8 cellular contexts compared by ENCODE assay signal in the genomic region with DNA sequence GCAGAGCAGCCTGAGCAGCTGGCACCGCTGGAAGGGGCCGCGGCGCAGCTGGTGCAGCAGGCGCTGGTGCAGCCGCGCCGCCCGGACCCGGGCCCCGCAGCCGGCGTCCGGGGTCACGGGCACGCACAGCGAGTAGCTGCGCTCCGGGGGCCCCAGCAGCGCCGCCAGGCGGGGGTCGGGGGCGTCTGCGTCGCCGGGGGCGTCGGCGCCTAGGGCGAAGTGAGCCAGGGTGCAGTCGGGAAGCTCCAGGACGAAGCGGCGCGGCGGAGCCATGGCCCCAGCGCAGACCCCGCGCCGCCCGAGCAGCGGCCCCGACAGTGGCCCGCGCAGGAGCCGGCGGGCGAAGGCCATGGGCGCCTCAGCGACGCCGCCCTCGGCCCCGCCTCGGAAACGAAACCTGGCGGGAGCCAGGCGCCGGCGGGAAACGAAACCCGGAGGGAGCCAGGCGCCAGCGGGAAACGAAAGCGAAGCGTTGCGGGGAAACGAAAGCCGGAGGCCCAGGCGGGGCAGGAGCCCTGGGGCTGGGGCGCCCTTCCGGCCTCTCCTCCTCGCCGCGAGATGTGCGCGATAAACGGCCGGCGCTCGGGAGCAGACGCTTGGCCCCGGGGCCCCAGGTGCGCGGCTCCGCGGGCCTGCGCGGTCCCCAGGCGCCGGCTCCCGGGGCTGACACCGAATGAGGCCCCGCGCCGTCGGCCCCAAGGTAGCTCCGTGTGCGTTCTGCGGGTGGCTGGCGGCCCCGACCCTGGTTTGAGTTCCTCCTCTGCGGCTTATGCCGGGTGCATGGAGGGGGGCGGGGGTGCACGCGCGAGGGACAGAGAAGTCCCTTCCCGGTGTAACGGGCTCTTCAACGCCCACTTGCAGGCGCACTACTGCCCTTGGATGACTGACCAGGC. TPM values are rescaled to one million over a fixed set of nuclear protein-coding genes. Genes with fewer than 3 reads are reported as not detected.
DNase-seq lines count a peak whose midpoint lies in the region; ATAC-seq and TF ChIP-seq lines count a peak whose summit lies in the region.

A gene with protein sequence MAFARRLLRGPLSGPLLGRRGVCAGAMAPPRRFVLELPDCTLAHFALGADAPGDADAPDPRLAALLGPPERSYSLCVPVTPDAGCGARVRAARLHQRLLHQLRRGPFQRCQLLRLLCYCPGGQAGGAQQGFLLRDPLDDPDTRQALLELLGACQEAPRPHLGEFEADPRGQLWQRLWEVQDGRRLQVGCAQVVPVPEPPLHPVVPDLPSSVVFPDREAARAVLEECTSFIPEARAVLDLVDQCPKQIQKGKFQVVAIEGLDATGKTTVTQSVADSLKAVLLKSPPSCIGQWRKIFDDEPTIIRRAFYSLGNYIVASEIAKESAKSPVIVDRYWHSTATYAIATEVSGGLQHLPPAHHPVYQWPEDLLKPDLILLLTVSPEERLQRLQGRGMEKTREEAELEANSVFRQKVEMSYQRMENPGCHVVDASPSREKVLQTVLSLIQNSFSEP (minus strand): TSS at position 562 of the 893 bp plus-strand sequence. CDS start 211 bp downstream, at position 351.

- peak; percentile 41 for TF ChIP-seq CTCF in glutamatergic neuron (IDR thresholded peaks at IDR 0.05; ENCODE audit: partially characterized antibody, unreplicated experiment)
- TF ChIP-seq CTCF in parathyroid adenoma (IDR thresholded peaks at IDR 0.05): no peak
- TF ChIP-seq CTCF in upper lobe of left lung (IDR thresholded peaks at IDR 0.05): peak; percentile 17 to 62 (median 48)

- ATAC-seq in GM19438 (IDR thresholded peaks at IDR 0.05; ENCODE audit: low read depth, unreplicated experiment) (peak; percentile 77), HG03565 (IDR thresholded peaks at IDR 0.05; ENCODE audit: unreplicated experiment) (peak; percentile 74), upper lobe of left lung (ENCODE audit: low FRiP score in 2 of 2) (peak; percentile 78 to 90)

- H3K36me3 ChIP-seq in SJSA1 (no peaks in the 10 kb centered on the region), parathyroid adenoma (ENCODE audit: control insufficient read depth, insufficient read depth, low read length) (no peaks in the 10 kb centered on the region), upper lobe of left lung (peaks cover 0 to 5% (median 2%) of the 10 kb centered on the region in 4 donors)

- 0 to 1% methylated on average over 5 to 83 of the region's 114 CpGs for WGBS in upper lobe of left lung, 2 donors

- H3K9ac ChIP-seq in parathyroid adenoma: peak within 1 kb of the TSS; percentile 17

- no peaks in the 10 kb centered on the region for H3K9me3 ChIP-seq in SJSA1 (replicated peaks)
- H3K9me3 ChIP-seq in parathyroid adenoma (ENCODE audit: control insufficient read depth, low read length): no peaks in the 10 kb centered on the region
- peaks cover 0 to 1% (median 0%) of the 10 kb centered on the region in 4 donors for H3K9me3 ChIP-seq in upper lobe of left lung

- peak within 1 kb of the TSS; percentile 96 for H2AFZ ChIP-seq in parathyroid adenoma

- peaks cover 5% of the 10 kb centered on the region for H3K36me3 Mint-ChIP-seq in glutamatergic neuron (ENCODE audit: unreplicated experiment)

- DNase-seq in DMS153 (lab: John Stamatoyannopoulos, UW) (peak; percentile 30), SJSA1 (ENCODE audit: low read depth in 1 of 2, low spot score in 2 of 2) (peak; percentile 43 to 55), glutamatergic neuron (peak; percentile 67), upper lobe of left lung (peak; percentile 64 to 94)
- peak; percentile 38 to 88 (median 60) for DNase-seq in activated naive CD4-positive, alpha-beta T cell (lab: John Stamatoyannopoulos, UW)

- H3K79me2 ChIP-seq in parathyroid adenoma: no peaks in the 10 kb centered on the region

- peak within 1 kb of the TSS; percentile 25 for H3K27ac Mint-ChIP-seq in glutamatergic neuron (ENCODE audit: unreplicated experiment)

- H3K4me1 ChIP-seq in SJSA1 (replicated peaks) (peaks cover 13% of the 10 kb centered on the region), parathyroid adenoma (no peaks in the 10 kb centered on the region), upper lobe of left lung (peaks cover 10 to 35% (median 18%) of the 10 kb centered on the region in 4 donors)

- no peak within 1 kb of the TSS for H3K27ac ChIP-seq in SJSA1
- H3K27ac ChIP-seq in parathyroid adenoma: peak within 1 kb of the TSS; percentile 68
- H3K27ac ChIP-seq in upper lobe of left lung: peak within 1 kb of the TSS; percentile 89 to 91 (median 90)

- peaks cover 14% of the 10 kb centered on the region for H3K27me3 Mint-ChIP-seq in glutamatergic neuron (ENCODE audit: unreplicated experiment)

- H3K9me3 Mint-ChIP-seq in glutamatergic neuron (ENCODE audit: unreplicated experiment): peaks cover 10% of the 10 kb centered on the region

- peak in 3 of 4 donors; percentile 48 to 79 (median 55) for TF ChIP-seq POLR2A in upper lobe of left lung (IDR thresholded peaks at IDR 0.05)

- H3K4me3 Mint-ChIP-seq in glutamatergic neuron (ENCODE audit: unreplicated experiment): peak within 1 kb of the TSS; percentile 96

- peak within 1 kb of the TSS; percentile 51 for H3K4me3 ChIP-seq in SJSA1
- H3K4me3 ChIP-seq in parathyroid adenoma (ENCODE audit: low read depth, low read length): peak within 1 kb of the TSS; percentile 76
- peak within 1 kb of the TSS; percentile 71 to 88 (median 86) for H3K4me3 ChIP-seq in upper lobe of left lung

- H3K27me3 ChIP-seq in SJSA1 (replicated peaks): peaks cover 9% of the 10 kb centered on the region
- no peaks in the 10 kb centered on the region for H3K27me3 ChIP-seq in parathyroid adenoma (ENCODE audit: control insufficient read depth, insufficient read depth, low read length)
- H3K27me3 ChIP-seq in upper lobe of left lung: no peaks in the 10 kb centered on the region

- peak within 1 kb of the TSS; percentile 93 for H3K4me2 ChIP-seq in parathyroid adenoma (ENCODE audit: low read length)

- peak in 2 of 4 donors; percentile 17 to 50 for TF ChIP-seq EP300 in upper lobe of left lung (IDR thresholded peaks at IDR 0.05)

- peaks cover 12% of the 10 kb centered on the region for H3K4me1 Mint-ChIP-seq in glutamatergic neuron (ENCODE audit: low read depth, unreplicated experiment)

RNA-seq across cellular contexts. Expression of the gene that starts here (rescaled TPM):
- total RNA-seq in SJSA1 (2014; rRNA removed; shearing (Covaris generic)): 0.55 and 3.1 TPM in 2 replicates
- 0.81 TPM for total RNA-seq in glutamatergic neuron (ENCODE audit: unreplicated experiment)
- total RNA-seq in upper lobe of left lung: 10 to 100 TPM; 18.0 to 37.2 (median 20.7) TPM

Comparison
In these comparisons a context has a peak if more than half of its experiments do, and no peak if none do; other contexts are left out.
1. Peak in DNase-seq in glutamatergic neuron; RNA of the gene not detected or under 1 TPM.